ENCODE assay signal across 18 cellular contexts in genomic region chr2:205730191-205730590, GRCh38. TPM values are rescaled to one million over a fixed set of nuclear protein-coding genes. Genes with fewer than 3 reads are reported as not detected.
DNase-seq lines count a peak whose midpoint lies in the region; ATAC-seq and TF ChIP-seq lines count a peak whose summit lies in the region.
"Had no signal": no experiment of that assay in that cellular context is flagged by ENCODE, and none has a peak within 500 bp of the region (broad histone marks: within the 10 kb centered on the region; RNA-seq: fewer than 3 reads in every experiment).

No MANE protein-coding gene starts in this region.

- H3K4me3 ChIP-seq in psoas muscle, result no peak overlapping the region
- H3K4me3 ChIP-seq in Karpas-422 (ENCODE audit: low read length), result no peak overlapping the region

- no peaks in the 10 kb centered on the region for H3K27me3 Mint-ChIP-seq in stimulated activated naive CD8-positive, alpha-beta T cell treated with anti-CD3 and anti-CD28 coated beads, Interleukin-15, Interleukin-2, amounts not matched to agents 100 ng/mL and 50 ng/mL, for 24 hours
- H3K27me3 Mint-ChIP-seq in brain, result peaks cover 15% of the 10 kb centered on the region
- peaks cover 8% of the 10 kb centered on the region for H3K27me3 Mint-ChIP-seq in nephron (ENCODE audit: low read depth)
- H3K27me3 Mint-ChIP-seq: dendritic cell treated with granulocyte-macrophage colony-stimulating factor and Interleukin-4, amounts not matched to agents 40 ng/mL and 50 ng/mL, for 4 days had no signal

- H3K79me2 ChIP-seq in Karpas-422 (ENCODE audit: low read length), result no peaks in the 10 kb centered on the region

- WGBS in psoas muscle, 3 donors, result 42 to 67% (median 56%) methylated on average over 9 of the region's 9 CpGs

- H3K4me1 Mint-ChIP-seq in stimulated activated naive CD8-positive, alpha-beta T cell treated with anti-CD3 and anti-CD28 coated beads, Interleukin-15, Interleukin-2, amounts not matched to agents 100 ng/mL and 50 ng/mL, for 24 hours (ENCODE audit: low read depth), result no peaks in the 10 kb centered on the region
- peaks cover 94% of the 10 kb centered on the region for H3K4me1 Mint-ChIP-seq in brain
- H3K4me1 Mint-ChIP-seq in nephron, result peaks cover 71% of the 10 kb centered on the region
- H3K4me1 Mint-ChIP-seq: CD8-positive, alpha-beta memory T cell had no signal

- no peak overlapping the region for H2AFZ ChIP-seq in Karpas-422 (ENCODE audit: low read length)

- H3K36me3 ChIP-seq in psoas muscle (ENCODE audit: insufficient read depth in 1 of 2, low read depth in 1 of 2), result no peaks in the 10 kb centered on the region
- no peaks in the 10 kb centered on the region for H3K36me3 ChIP-seq in Karpas-422 (ENCODE audit: insufficient read depth, low read length)

- H3K27me3 ChIP-seq in psoas muscle (ENCODE audit: insufficient read depth in 3 of 3, low read length in 2 of 3) (no peaks in the 10 kb centered on the region), Karpas-422 (ENCODE audit: low read length) (no peaks in the 10 kb centered on the region)

- TF ChIP-seq CTCF in brain (conservative IDR thresholded peaks at IDR 0.05) (no peak), nephron (IDR thresholded peaks at IDR 0.05; ENCODE audit: unreplicated experiment in 3 of 3) (no peak), psoas muscle (IDR thresholded peaks at IDR 0.05) (no peak)

- H3K27ac ChIP-seq in psoas muscle, result no peak overlapping the region
- H3K27ac ChIP-seq in Karpas-422 (ENCODE audit: low read length), result no peak overlapping the region
- H3K27ac ChIP-seq: RWPE1 had no signal

- H4K20me1 ChIP-seq in Karpas-422 (ENCODE audit: insufficient read depth, low read depth, low read length), result no peaks in the 10 kb centered on the region

- no peak overlapping the region for H3K9ac ChIP-seq in Karpas-422 (ENCODE audit: low read length)

- peak overlapping the region; percentile 29 for H3K27ac Mint-ChIP-seq in stimulated activated naive CD8-positive, alpha-beta T cell treated with anti-CD3 and anti-CD28 coated beads, Interleukin-15, Interleukin-2, amounts not matched to agents 100 ng/mL and 50 ng/mL, for 24 hours
- H3K27ac Mint-ChIP-seq in brain, result peak overlapping the region; percentile 85 to 95 (median 89)
- peak overlapping the region; percentile 54 to 94 (median 73) for H3K27ac Mint-ChIP-seq in nephron
- H3K27ac Mint-ChIP-seq: CD8-positive, alpha-beta memory T cell; dendritic cell treated with granulocyte-macrophage colony-stimulating factor and Interleukin-4, amounts not matched to agents 40 ng/mL and 50 ng/mL, for 4 days; IgD-negative memory B cell had no signal

- no peak overlapping the region for H3K4me3 Mint-ChIP-seq in stimulated activated naive CD8-positive, alpha-beta T cell treated with anti-CD3 and anti-CD28 coated beads, Interleukin-15, Interleukin-2, amounts not matched to agents 100 ng/mL and 50 ng/mL, for 24 hours
- H3K4me3 Mint-ChIP-seq in brain (peak overlapping the region; percentile 45 to 82 (median 66)), nephron (no peak overlapping the region)
- H3K4me3 Mint-ChIP-seq: CD8-positive, alpha-beta memory T cell; dendritic cell treated with granulocyte-macrophage colony-stimulating factor and Interleukin-4, amounts not matched to agents 40 ng/mL and 50 ng/mL, for 4 days; IgD-negative memory B cell had no signal

- no peaks in the 10 kb centered on the region for H3K9me3 ChIP-seq in psoas muscle
- no peaks in the 10 kb centered on the region for H3K9me3 ChIP-seq in Karpas-422 (ENCODE audit: low read length)

- H3K36me3 Mint-ChIP-seq in stimulated activated naive CD8-positive, alpha-beta T cell treated with anti-CD3 and anti-CD28 coated beads, Interleukin-15, Interleukin-2, amounts not matched to agents 100 ng/mL and 50 ng/mL, for 24 hours (ENCODE audit: low read depth), result no peaks in the 10 kb centered on the region
- H3K36me3 Mint-ChIP-seq in brain (peaks cover 61% of the 10 kb centered on the region), nephron (ENCODE audit: low read depth) (peaks cover 65% of the 10 kb centered on the region)
- H3K36me3 Mint-ChIP-seq: CD8-positive, alpha-beta memory T cell had no signal

- H3K9me2 ChIP-seq in Karpas-422 (replicated peaks; ENCODE audit: insufficient read depth, low read length), result no peaks in the 10 kb centered on the region

- no peak for ATAC-seq in stimulated activated naive CD8-positive, alpha-beta T cell treated with anti-CD3 and anti-CD28 coated beads, Interleukin-15, Interleukin-2, amounts not matched to agents 100 U/mL and 50 U/mL, for 24 hours
- ATAC-seq in GM21360 (IDR thresholded peaks at IDR 0.05; ENCODE audit: unreplicated experiment) (no peak), psoas muscle (no peak), HG02759 (IDR thresholded peaks at IDR 0.05; ENCODE audit: unreplicated experiment) (no peak)
- ATAC-seq: left ventricle myocardium superior had no signal

- intact Hi-C loops in psoas muscle (cut with DNase I), result no loop called here

- DNase-seq in stimulated activated naive CD8-positive, alpha-beta T cell treated with anti-CD3 and anti-CD28 coated beads, Interleukin-15, Interleukin-2, amounts not matched to agents 100 U/mL and 50 U/mL, for 24 hours, result no peak
- no peak for DNase-seq in psoas muscle
- DNase-seq in Karpas-422, result no peak
- DNase-seq: ACHN; activated naive CD4-positive, alpha-beta T cell treated with Interleukin-2 at 50 U/mL for 16 hours; activated T-cell treated with anti-CD3 and anti-CD28 coated beads for 4 hours; CD8-positive, alpha-beta memory T cell; left ventricle myocardium superior; NCI-H2081 treated with DMSO at 0.1 percent for 48 hours; SW 1271 had no signal

- H3K4me1 ChIP-seq in psoas muscle (peaks cover 3% of the 10 kb centered on the region), Karpas-422 (ENCODE audit: low read length) (peaks cover 4% of the 10 kb centered on the region; the same call in 1 of the 2 replicates)

- H3K4me2 ChIP-seq in Karpas-422 (ENCODE audit: low read depth, low read length, poor library complexity, severe bottlenecking), result no peak overlapping the region

- no peaks in the 10 kb centered on the region for H3K9me3 Mint-ChIP-seq in stimulated activated naive CD8-positive, alpha-beta T cell treated with anti-CD3 and anti-CD28 coated beads, Interleukin-15, Interleukin-2, amounts not matched to agents 100 ng/mL and 50 ng/mL, for 24 hours
- H3K9me3 Mint-ChIP-seq in brain (no peaks in the 10 kb centered on the region), nephron (no peaks in the 10 kb centered on the region)
- H3K9me3 Mint-ChIP-seq: dendritic cell treated with granulocyte-macrophage colony-stimulating factor and Interleukin-4, amounts not matched to agents 40 ng/mL and 50 ng/mL, for 4 days; IgD-negative memory B cell had no signal

RNA-seq across cellular contexts. Expression of gene NRP2, which starts 47.9 kb away (rescaled TPM):
- polyA plus RNA-seq in brain (ENCODE audit: insufficient read depth, low read depth, low replicate concordance) (10.2 TPM), psoas muscle (1 to 10 TPM in 1 of 3 donors, under 1 TPM in 2; 0.67 to 1.4 (median 0.77) TPM)
- total RNA-seq in psoas muscle, result 1 to 10 TPM; 2.4 to 6.9 (median 5.9) TPM
- 4.4 and 7.2 TPM in 2 replicates for total RNA-seq in Karpas-422 (2014; rRNA removed; shearing (Covaris generic); ENCODE audit: low replicate concordance)
- polyA plus RNA-seq: CD8-positive, alpha-beta memory T cell had no signal

Comparison
In these comparisons a context has a peak if more than half of its experiments do, and no peak if none do; other contexts are left out.
1. H3K27ac Mint-ChIP-seq: peak in every context shown above with its lines; median percentile 89 in brain; 73 in nephron; 29 in stimulated activated naive CD8-positive, alpha-beta T cell treated with anti-CD3 and anti-CD28 coated beads, Interleukin-15, Interleukin-2, amounts not matched to agents 100 ng/mL and 50 ng/mL, for 24 hours.
2. H3K4me3 Mint-ChIP-seq: peak in brain (5 of 5); none in stimulated activated naive CD8-positive, alpha-beta T cell treated with anti-CD3 and anti-CD28 coated beads, Interleukin-15, Interleukin-2, amounts not matched to agents 100 ng/mL and 50 ng/mL, for 24 hours (single experiment) and nephron (0 of 3).